17 cellular contexts compared by ENCODE assay signal in genomic region chr6:10190042-10190441, GRCh38.
DNase-seq lines count a peak whose midpoint lies in the region; ATAC-seq, FAIRE-seq and TF ChIP-seq lines count a peak whose summit lies in the region.
"Had no signal": no experiment of that assay in that cellular context is flagged by ENCODE, and none has a peak within 500 bp of the region (broad histone marks: within the 10 kb centered on the region; RNA-seq: fewer than 3 reads in every experiment).

No MANE protein-coding gene starts in this region.

- CTCF ChIA-PET in A549 (lab: Yijun Ruan, JAX) = no interaction called here
- CTCF ChIA-PET in HEK293 (lab: Yijun Ruan, JAX) = no interaction called here

- H3K4me1 ChIP-seq in A549 = peaks cover 2% of the 10 kb centered on the region; the same call in 1 of the 3 replicates
- peaks cover 3% of the 10 kb centered on the region for H3K4me1 ChIP-seq in HEK293 (ENCODE audit: control insufficient read depth, insufficient read depth, low read length)
- H3K4me1 ChIP-seq: Caco-2 had no signal

- no peaks in the 10 kb centered on the region for H3K36me3 Mint-ChIP-seq in nephron progenitor cell (ENCODE audit: low read depth)

- H3K27me3 Mint-ChIP-seq in nephron progenitor cell (ENCODE audit: low read depth, poor library complexity) = peaks cover 6% of the 10 kb centered on the region

- no peak for FAIRE-seq in A549 (lab: Jason Lieb, UNC)
- no peak for FAIRE-seq in frontal cortex (lab: Jason Lieb, UNC)

- no peak for TF ChIP-seq CTCF in A549 (IDR thresholded peaks at IDR 0.05)
- TF ChIP-seq CTCF in HEK293 (tag by site-specific recombination; IDR thresholded peaks at IDR 0.05) = no peak
- TF ChIP-seq CTCF in nephron progenitor cell (IDR thresholded peaks at IDR 0.05) = no peak

- no peaks in the 10 kb centered on the region for H3K9me3 ChIP-seq in A549
- no peaks in the 10 kb centered on the region for H3K9me3 ChIP-seq in HEK293 (ENCODE audit: control insufficient read depth, insufficient read depth, low read depth, low read length)
- H3K9me3 ChIP-seq: Caco-2 had no signal

- no peak for TF ChIP-seq POLR2A in A549 (IDR thresholded peaks at IDR 0.05; ENCODE audit: low read length)

- H3K27ac ChIP-seq in A549 (no peak overlapping the region), HEK293 (ENCODE audit: extremely low read depth, low read depth, low read length) (no peak overlapping the region)
- H3K27ac ChIP-seq: PC-9 had no signal

- WGBS in A549 (ENCODE audit: missing lambda C conversion rate) = 44% methylated on average over 3 of the region's 3 CpGs

- DNase-seq in A549 (ENCODE audit: low read depth in 1 of 2, low spot score in 1 of 2) = no peak
- peak; percentile 62 for DNase-seq in T1000 (lab: John Stamatoyannopoulos, UW)
- DNase-seq in islet precursor cell = peak; percentile 94
- no peak for DNase-seq in nephron progenitor cell
- no peak for DNase-seq in frontal cortex (ENCODE audit: low spot score in 2 of 2)
- no peak for DNase-seq in NCI-H2107 treated with DMSO at 0.1 percent for 48 hours (lab: John Stamatoyannopoulos, UW; ENCODE audit: unreplicated experiment)
- DNase-seq: AML-193, Caco-2, GF-D8, HCEC 1CT, NCI-H1417 treated with DMSO at 0.1 percent for 48 hours, NCI-H2081, NCI-H2227 treated with DMSO at 0.1 percent for 48 hours, SHP77 had no signal

- no peak overlapping the region for H3K4me2 ChIP-seq in A549
- H3K4me2 ChIP-seq: PC-9 had no signal

- peaks cover 35% of the 10 kb centered on the region for H3K4me1 Mint-ChIP-seq in nephron progenitor cell

- TF ChIP-seq RAD21 in A549 (conservative IDR thresholded peaks at IDR 0.05 in 1 of 2, IDR thresholded peaks at IDR 0.05 in 1 of 2) = no peak

- H3K36me3 ChIP-seq in HEK293 (ENCODE audit: control insufficient read depth in 2 of 2, insufficient read depth in 1 of 2, low read length in 2 of 2) = no peaks in the 10 kb centered on the region

- H3K27ac Mint-ChIP-seq in nephron progenitor cell = no peak overlapping the region

- ATAC-seq in A549 = no peak
- ATAC-seq in HG02623 (IDR thresholded peaks at IDR 0.05; ENCODE audit: unreplicated experiment) = no peak

- H3K9me3 Mint-ChIP-seq in nephron progenitor cell = peaks cover 8% of the 10 kb centered on the region

- TF ChIP-seq EP300 in A549 (IDR thresholded peaks at IDR 0.05) = no peak

- POLR2A ChIA-PET in A549 (lab: Yijun Ruan, JAX) (no interaction called here), HEK293 (lab: Yijun Ruan, JAX) (no interaction called here)

- H3K4me3 Mint-ChIP-seq in nephron progenitor cell = no peak overlapping the region

- H3K4me3 ChIP-seq in A549 (no peak overlapping the region), HEK293 (ENCODE audit: low read depth, low read length) (no peak overlapping the region)
- H3K4me3 ChIP-seq: PC-9 had no signal

TF ChIP-seq in A549, 52 proteins besides CTCF, POLR2A, EP300 and RAD21:
- TF ChIP-seq ESRRA (IDR thresholded peaks at IDR 0.05; ENCODE audit: borderline replicate concordance, low read length) = no peak
- TF ChIP-seq MAFK (IDR thresholded peaks at IDR 0.05; ENCODE audit: partially characterized antibody) = peak; percentile 53

TF ChIP-seq in HEK293, 187 proteins besides CTCF, POLR2A, EP300 and RAD21:
- peak; percentile 30 for TF ChIP-seq SETDB1 (IDR thresholded peaks at IDR 0.05; ENCODE audit: insufficient read length, low read length)
- no peak for TF ChIP-seq SP7 (tag by site-specific recombination; IDR thresholded peaks at IDR 0.05)
- TF ChIP-seq TRIM28 (IDR thresholded peaks at IDR 0.05; ENCODE audit: borderline replicate concordance, low read length) = peak; percentile 36; the same call in 1 of the 2 replicates
- TF ChIP-seq ZIC2 (tag by site-specific recombination; IDR thresholded peaks at IDR 0.05) = peak; percentile 34; the same call in 1 of the 2 replicates

Comparison
In these comparisons a context has a peak if more than half of its experiments do, and no peak if none do; other contexts are left out.
1. DNase-seq: peak in T1000 (single experiment) and islet precursor cell (single experiment); none in A549 (0 of 2), nephron progenitor cell (single experiment), frontal cortex (0 of 2) and NCI-H2107 treated with DMSO at 0.1 percent for 48 hours (single experiment).